Comparison of ENCODE assay signal across 1 cellular context in the genomic region with DNA sequence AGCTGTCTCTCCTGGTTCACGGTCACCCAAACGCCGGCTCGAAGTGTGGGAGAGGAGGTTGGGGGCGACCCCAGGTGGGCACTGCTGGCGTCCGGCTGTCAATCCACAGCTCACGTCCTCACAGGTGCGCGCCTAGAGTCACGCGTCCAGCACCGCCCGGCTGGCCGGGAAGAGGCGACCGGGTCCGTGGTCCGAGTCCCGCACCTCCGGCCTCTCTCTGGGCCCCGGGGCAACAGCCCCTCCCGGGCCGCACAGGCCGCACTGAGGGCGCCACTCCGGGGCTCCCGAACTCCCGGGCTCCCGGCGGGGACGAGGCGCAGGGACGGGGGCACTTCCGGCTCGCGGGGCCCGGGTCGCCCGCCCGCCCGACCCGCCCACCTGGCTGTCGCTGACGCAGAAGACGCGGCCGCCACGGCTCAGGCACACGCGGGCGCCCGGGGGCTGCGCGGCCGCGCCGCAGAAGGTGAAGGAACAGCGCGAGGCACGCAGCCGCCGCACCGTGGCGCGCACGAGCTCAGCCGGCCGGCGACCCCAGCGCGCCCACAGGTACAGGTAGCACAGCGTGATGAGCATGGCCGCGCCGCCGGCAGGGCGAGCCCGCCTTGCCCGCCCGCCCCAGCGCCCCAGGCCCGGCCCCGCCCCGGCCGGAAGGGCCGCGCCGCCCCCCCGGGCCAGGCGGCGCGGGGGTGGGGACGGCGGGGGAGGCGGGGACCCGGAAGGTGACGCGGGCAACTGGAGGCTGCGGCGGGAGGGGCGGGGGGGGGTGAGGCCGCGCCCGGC.
TF ChIP-seq lines count a peak whose summit lies in the region.

A gene (minus strand): TSS at position 604 of the 780 bp plus-strand sequence. CDS start 31 bp downstream, at position 573.

TF ChIP-seq in K562, 482 proteins besides CTCF, POLR2A, EP300 and RAD21 (continued from another document and continues in another):
- TF ChIP-seq, protein P1, sequence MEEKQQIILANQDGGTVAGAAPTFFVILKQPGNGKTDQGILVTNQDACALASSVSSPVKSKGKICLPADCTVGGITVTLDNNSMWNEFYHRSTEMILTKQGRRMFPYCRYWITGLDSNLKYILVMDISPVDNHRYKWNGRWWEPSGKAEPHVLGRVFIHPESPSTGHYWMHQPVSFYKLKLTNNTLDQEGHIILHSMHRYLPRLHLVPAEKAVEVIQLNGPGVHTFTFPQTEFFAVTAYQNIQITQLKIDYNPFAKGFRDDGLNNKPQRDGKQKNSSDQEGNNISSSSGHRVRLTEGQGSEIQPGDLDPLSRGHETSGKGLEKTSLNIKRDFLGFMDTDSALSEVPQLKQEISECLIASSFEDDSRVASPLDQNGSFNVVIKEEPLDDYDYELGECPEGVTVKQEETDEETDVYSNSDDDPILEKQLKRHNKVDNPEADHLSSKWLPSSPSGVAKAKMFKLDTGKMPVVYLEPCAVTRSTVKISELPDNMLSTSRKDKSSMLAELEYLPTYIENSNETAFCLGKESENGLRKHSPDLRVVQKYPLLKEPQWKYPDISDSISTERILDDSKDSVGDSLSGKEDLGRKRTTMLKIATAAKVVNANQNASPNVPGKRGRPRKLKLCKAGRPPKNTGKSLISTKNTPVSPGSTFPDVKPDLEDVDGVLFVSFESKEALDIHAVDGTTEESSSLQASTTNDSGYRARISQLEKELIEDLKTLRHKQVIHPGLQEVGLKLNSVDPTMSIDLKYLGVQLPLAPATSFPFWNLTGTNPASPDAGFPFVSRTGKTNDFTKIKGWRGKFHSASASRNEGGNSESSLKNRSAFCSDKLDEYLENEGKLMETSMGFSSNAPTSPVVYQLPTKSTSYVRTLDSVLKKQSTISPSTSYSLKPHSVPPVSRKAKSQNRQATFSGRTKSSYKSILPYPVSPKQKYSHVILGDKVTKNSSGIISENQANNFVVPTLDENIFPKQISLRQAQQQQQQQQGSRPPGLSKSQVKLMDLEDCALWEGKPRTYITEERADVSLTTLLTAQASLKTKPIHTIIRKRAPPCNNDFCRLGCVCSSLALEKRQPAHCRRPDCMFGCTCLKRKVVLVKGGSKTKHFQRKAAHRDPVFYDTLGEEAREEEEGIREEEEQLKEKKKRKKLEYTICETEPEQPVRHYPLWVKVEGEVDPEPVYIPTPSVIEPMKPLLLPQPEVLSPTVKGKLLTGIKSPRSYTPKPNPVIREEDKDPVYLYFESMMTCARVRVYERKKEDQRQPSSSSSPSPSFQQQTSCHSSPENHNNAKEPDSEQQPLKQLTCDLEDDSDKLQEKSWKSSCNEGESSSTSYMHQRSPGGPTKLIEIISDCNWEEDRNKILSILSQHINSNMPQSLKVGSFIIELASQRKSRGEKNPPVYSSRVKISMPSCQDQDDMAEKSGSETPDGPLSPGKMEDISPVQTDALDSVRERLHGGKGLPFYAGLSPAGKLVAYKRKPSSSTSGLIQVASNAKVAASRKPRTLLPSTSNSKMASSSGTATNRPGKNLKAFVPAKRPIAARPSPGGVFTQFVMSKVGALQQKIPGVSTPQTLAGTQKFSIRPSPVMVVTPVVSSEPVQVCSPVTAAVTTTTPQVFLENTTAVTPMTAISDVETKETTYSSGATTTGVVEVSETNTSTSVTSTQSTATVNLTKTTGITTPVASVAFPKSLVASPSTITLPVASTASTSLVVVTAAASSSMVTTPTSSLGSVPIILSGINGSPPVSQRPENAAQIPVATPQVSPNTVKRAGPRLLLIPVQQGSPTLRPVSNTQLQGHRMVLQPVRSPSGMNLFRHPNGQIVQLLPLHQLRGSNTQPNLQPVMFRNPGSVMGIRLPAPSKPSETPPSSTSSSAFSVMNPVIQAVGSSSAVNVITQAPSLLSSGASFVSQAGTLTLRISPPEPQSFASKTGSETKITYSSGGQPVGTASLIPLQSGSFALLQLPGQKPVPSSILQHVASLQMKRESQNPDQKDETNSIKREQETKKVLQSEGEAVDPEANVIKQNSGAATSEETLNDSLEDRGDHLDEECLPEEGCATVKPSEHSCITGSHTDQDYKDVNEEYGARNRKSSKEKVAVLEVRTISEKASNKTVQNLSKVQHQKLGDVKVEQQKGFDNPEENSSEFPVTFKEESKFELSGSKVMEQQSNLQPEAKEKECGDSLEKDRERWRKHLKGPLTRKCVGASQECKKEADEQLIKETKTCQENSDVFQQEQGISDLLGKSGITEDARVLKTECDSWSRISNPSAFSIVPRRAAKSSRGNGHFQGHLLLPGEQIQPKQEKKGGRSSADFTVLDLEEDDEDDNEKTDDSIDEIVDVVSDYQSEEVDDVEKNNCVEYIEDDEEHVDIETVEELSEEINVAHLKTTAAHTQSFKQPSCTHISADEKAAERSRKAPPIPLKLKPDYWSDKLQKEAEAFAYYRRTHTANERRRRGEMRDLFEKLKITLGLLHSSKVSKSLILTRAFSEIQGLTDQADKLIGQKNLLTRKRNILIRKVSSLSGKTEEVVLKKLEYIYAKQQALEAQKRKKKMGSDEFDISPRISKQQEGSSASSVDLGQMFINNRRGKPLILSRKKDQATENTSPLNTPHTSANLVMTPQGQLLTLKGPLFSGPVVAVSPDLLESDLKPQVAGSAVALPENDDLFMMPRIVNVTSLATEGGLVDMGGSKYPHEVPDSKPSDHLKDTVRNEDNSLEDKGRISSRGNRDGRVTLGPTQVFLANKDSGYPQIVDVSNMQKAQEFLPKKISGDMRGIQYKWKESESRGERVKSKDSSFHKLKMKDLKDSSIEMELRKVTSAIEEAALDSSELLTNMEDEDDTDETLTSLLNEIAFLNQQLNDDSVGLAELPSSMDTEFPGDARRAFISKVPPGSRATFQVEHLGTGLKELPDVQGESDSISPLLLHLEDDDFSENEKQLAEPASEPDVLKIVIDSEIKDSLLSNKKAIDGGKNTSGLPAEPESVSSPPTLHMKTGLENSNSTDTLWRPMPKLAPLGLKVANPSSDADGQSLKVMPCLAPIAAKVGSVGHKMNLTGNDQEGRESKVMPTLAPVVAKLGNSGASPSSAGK (IDR thresholded peaks at IDR 0.05) = 0 out of 2 replicates have a peak, but pooled peaks have one; percentile 3
- no peak for TF ChIP-seq NR2F6 (CRISPR knock-in tag; IDR thresholded peaks at IDR 0.05)
- TF ChIP-seq ZFP30 (CRISPR knock-in tag; IDR thresholded peaks at IDR 0.05; ENCODE audit: borderline replicate concordance) = no peak
- TF ChIP-seq RBM17 (IDR thresholded peaks at IDR 0.05; ENCODE audit: borderline replicate concordance, low read depth, low read length) = no peak
- TF ChIP-seq, protein P2, sequence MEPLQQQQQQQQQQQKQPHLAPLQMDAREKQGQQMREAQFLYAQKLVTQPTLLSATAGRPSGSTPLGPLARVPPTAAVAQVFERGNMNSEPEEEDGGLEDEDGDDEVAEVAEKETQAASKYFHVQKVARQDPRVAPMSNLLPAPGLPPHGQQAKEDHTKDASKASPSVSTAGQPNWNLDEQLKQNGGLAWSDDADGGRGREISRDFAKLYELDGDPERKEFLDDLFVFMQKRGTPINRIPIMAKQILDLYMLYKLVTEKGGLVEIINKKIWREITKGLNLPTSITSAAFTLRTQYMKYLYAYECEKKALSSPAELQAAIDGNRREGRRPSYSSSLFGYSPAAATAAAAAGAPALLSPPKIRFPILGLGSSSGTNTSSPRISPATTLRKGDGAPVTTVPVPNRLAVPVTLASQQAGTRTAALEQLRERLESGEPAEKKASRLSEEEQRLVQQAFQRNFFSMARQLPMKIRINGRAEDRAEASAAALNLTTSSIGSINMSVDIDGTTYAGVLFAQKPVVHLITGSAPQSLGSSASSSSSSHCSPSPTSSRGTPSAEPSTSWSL (CRISPR knock-in tag; IDR thresholded peaks at IDR 0.05; ENCODE audit: borderline replicate concordance) = no peak
- no peak for TF ChIP-seq CC2D1A (IDR thresholded peaks at IDR 0.05)
- no peak for TF ChIP-seq ESRRA (IDR thresholded peaks at IDR 0.05; ENCODE audit: borderline replicate concordance, low read depth)
- no peak for TF ChIP-seq IRF2 (CRISPR knock-in tag; IDR thresholded peaks at IDR 0.05)
- peak; percentile 2 for TF ChIP-seq RBM25 (IDR thresholded peaks at IDR 0.05; ENCODE audit: low read depth, low read length, severe bottlenecking)
- no peak for TF ChIP-seq ZC3H11A (IDR thresholded peaks at IDR 0.05; ENCODE audit: low read depth, low read length)
- peak; percentile 81; the same call in 1 of the 2 replicates for TF ChIP-seq ZNF644 (tag; IDR thresholded peaks at IDR 0.05; ENCODE audit: low read depth)
- TF ChIP-seq KLF10 (CRISPR knock-in tag; IDR thresholded peaks at IDR 0.05) = no peak
- TF ChIP-seq ZNF3 (CRISPR knock-in tag; IDR thresholded peaks at IDR 0.05) = no peak
- TF ChIP-seq NUFIP1 (IDR thresholded peaks at IDR 0.05; ENCODE audit: partially characterized antibody) = no peak
- TF ChIP-seq CBX8 (IDR thresholded peaks at IDR 0.05; ENCODE audit: borderline replicate concordance, extremely low read depth, low read depth, low read length, poor library complexity, severe bottlenecking) = no peak
- TF ChIP-seq, protein P3, sequence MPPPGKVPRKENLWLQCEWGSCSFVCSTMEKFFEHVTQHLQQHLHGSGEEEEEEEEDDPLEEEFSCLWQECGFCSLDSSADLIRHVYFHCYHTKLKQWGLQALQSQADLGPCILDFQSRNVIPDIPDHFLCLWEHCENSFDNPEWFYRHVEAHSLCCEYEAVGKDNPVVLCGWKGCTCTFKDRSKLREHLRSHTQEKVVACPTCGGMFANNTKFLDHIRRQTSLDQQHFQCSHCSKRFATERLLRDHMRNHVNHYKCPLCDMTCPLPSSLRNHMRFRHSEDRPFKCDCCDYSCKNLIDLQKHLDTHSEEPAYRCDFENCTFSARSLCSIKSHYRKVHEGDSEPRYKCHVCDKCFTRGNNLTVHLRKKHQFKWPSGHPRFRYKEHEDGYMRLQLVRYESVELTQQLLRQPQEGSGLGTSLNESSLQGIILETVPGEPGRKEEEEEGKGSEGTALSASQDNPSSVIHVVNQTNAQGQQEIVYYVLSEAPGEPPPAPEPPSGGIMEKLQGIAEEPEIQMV (tag; conservative IDR thresholded peaks at IDR 0.05; ENCODE audit: low read depth) = no peak
- TF ChIP-seq, protein P4, sequence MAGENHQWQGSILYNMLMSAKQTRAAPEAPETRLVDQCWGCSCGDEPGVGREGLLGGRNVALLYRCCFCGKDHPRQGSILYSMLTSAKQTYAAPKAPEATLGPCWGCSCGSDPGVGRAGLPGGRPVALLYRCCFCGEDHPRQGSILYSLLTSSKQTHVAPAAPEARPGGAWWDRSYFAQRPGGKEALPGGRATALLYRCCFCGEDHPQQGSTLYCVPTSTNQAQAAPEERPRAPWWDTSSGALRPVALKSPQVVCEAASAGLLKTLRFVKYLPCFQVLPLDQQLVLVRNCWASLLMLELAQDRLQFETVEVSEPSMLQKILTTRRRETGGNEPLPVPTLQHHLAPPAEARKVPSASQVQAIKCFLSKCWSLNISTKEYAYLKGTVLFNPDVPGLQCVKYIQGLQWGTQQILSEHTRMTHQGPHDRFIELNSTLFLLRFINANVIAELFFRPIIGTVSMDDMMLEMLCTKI (IDR thresholded peaks at IDR 0.05; ENCODE audit: partially characterized antibody) = no peak
- no peak for TF ChIP-seq ZNF408 (CRISPR knock-in tag; IDR thresholded peaks at IDR 0.05; ENCODE audit: low read depth)
- no peak for TF ChIP-seq PTTG1 (tag; IDR thresholded peaks at IDR 0.05; ENCODE audit: low read depth)
- TF ChIP-seq CREBBP (IDR thresholded peaks at IDR 0.05; ENCODE audit: low read depth, low read length) = no peak
- 0 out of 2 replicates have a peak, but pooled peaks have one; percentile 59 for TF ChIP-seq CBX1 (IDR thresholded peaks at IDR 0.05; ENCODE audit: low read depth)
- no peak for TF ChIP-seq ZNF224 (CRISPR knock-in tag; IDR thresholded peaks at IDR 0.05)
- TF ChIP-seq ZNF583 (CRISPR knock-in tag; IDR thresholded peaks at IDR 0.05) = no peak
- no peak for TF ChIP-seq FOXK1 (CRISPR knock-in tag; IDR thresholded peaks at IDR 0.05; ENCODE audit: borderline replicate concordance)
- TF ChIP-seq, protein P5, sequence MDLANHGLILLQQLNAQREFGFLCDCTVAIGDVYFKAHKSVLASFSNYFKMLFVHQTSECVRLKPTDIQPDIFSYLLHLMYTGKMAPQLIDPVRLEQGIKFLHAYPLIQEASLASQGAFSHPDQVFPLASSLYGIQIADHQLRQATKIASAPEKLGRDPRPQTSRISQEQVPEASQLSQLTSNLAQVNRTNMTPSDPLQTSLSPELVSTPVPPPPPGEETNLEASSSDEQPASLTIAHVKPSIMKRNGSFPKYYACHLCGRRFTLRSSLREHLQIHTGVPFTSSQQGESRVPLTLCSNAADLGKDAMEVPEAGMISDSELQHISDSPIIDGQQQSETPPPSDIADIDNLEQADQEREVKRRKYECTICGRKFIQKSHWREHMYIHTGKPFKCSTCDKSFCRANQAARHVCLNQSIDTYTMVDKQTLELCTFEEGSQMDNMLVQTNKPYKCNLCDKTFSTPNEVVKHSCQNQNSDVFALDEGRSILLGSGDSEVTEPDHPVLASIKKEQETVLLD (IDR thresholded peaks at IDR 0.05) = no peak
- TF ChIP-seq, protein P6, sequence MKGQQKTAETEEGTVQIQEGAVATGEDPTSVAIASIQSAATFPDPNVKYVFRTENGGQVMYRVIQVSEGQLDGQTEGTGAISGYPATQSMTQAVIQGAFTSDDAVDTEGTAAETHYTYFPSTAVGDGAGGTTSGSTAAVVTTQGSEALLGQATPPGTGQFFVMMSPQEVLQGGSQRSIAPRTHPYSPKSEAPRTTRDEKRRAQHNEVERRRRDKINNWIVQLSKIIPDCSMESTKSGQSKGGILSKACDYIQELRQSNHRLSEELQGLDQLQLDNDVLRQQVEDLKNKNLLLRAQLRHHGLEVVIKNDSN (CRISPR knock-in tag; IDR thresholded peaks at IDR 0.05) = no peak
- TF ChIP-seq KAT2B (IDR thresholded peaks at IDR 0.05; ENCODE audit: low read depth, low read length) = no peak
- TF ChIP-seq, protein P7, sequence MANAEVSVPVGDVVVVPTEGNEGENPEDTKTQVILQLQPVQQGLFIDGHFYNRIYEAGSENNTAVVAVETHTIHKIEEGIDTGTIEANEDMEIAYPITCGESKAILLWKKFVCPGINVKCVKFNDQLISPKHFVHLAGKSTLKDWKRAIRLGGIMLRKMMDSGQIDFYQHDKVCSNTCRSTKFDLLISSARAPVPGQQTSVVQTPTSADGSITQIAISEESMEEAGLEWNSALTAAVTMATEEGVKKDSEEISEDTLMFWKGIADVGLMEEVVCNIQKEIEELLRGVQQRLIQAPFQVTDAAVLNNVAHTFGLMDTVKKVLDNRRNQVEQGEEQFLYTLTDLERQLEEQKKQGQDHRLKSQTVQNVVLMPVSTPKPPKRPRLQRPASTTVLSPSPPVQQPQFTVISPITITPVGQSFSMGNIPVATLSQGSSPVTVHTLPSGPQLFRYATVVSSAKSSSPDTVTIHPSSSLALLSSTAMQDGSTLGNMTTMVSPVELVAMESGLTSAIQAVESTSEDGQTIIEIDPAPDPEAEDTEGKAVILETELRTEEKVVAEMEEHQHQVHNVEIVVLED (CRISPR knock-in tag; IDR thresholded peaks at IDR 0.05) = 0 out of 2 replicates have a peak, but pooled peaks have one; percentile 62
- TF ChIP-seq NFRKB (IDR thresholded peaks at IDR 0.05; ENCODE audit: low read depth) = no peak
- TF ChIP-seq, protein P8, sequence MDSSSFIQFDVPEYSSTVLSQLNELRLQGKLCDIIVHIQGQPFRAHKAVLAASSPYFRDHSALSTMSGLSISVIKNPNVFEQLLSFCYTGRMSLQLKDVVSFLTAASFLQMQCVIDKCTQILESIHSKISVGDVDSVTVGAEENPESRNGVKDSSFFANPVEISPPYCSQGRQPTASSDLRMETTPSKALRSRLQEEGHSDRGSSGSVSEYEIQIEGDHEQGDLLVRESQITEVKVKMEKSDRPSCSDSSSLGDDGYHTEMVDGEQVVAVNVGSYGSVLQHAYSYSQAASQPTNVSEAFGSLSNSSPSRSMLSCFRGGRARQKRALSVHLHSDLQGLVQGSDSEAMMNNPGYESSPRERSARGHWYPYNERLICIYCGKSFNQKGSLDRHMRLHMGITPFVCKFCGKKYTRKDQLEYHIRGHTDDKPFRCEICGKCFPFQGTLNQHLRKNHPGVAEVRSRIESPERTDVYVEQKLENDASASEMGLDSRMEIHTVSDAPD (CRISPR knock-in tag; IDR thresholded peaks at IDR 0.05) = no peak
